ENCODE assay signal across 2 cellular contexts in genomic region chr16:5323742-5324141, GRCh38.
TF ChIP-seq lines count a peak whose summit lies in the region.

No MANE protein-coding gene starts in this region.

TF ChIP-seq in GM23338, 12 proteins besides CTCF, POLR2A, EP300 and RAD21 (continued from another document):
- TF ChIP-seq ZNF462 (CRISPR knock-in tag; IDR thresholded peaks at IDR 0.05) (no peak), EZH2phosphoT487 (IDR thresholded peaks at IDR 0.05; ENCODE audit: unreplicated experiment) (no peak), ETS1 (IDR thresholded peaks at IDR 0.05) (no peak), ZNF331 (CRISPR knock-in tag; IDR thresholded peaks at IDR 0.05; ENCODE audit: low read depth) (no peak), CREB1 (CRISPR knock-in tag; IDR thresholded peaks at IDR 0.05; ENCODE audit: low read depth) (no peak), JUNB (IDR thresholded peaks at IDR 0.05; ENCODE audit: unreplicated experiment) (no peak), REST (IDR thresholded peaks at IDR 0.05; ENCODE audit: unreplicated experiment) (no peak), STAT1 (IDR thresholded peaks at IDR 0.05; ENCODE audit: unreplicated experiment) (no peak), POLR2AphosphoS5 (IDR thresholded peaks at IDR 0.05; ENCODE audit: low read depth) (no peak), ZNF114 (CRISPR knock-in tag; IDR thresholded peaks at IDR 0.05) (no peak), NANOG (IDR thresholded peaks at IDR 0.05; ENCODE audit: borderline replicate concordance) (no peak)
TF ChIP-seq in GM23338: peak in this region for 0.

TF ChIP-seq in H1, 55 proteins besides CTCF, POLR2A, EP300 and RAD21 (continued from another document):
- TF ChIP-seq CHD7 (IDR thresholded peaks at IDR 0.05; ENCODE audit: insufficient replicate concordance, low read length) (no peak), BCL11A (IDR thresholded peaks at IDR 0.05; ENCODE audit: low read depth in 2 of 2, low read length in 2 of 2) (no peak), ZNF274 (IDR thresholded peaks at IDR 0.05; ENCODE audit: borderline replicate concordance, extremely low read depth, low read length) (no peak), TEAD4 (IDR thresholded peaks at IDR 0.05; ENCODE audit: low read depth, low read length) (no peak), POLR2AphosphoS5 (IDR thresholded peaks at IDR 0.05; ENCODE audit: low read depth, low read length) (no peak), ATF2 (IDR thresholded peaks at IDR 0.05; ENCODE audit: low read length) (no peak), USF2 (IDR thresholded peaks at IDR 0.05; ENCODE audit: low read length) (no peak), ASH2L (IDR thresholded peaks at IDR 0.05; ENCODE audit: low read length) (no peak), HDAC6 (IDR thresholded peaks at IDR 0.05; ENCODE audit: low read depth, low read length) (no peak), CEBPB (IDR thresholded peaks at IDR 0.05; ENCODE audit: low read depth, low read length) (no peak), PHF8 (conservative IDR thresholded peaks at IDR 0.05; ENCODE audit: low read depth, low read length) (no peak), CREB1 (IDR thresholded peaks at IDR 0.05) (no peak), CHD2 (IDR thresholded peaks at IDR 0.05; ENCODE audit: low read length) (no peak), RNF2 (IDR thresholded peaks at IDR 0.05; ENCODE audit: borderline replicate concordance, low read depth, low read length, missing control alignments, poor library complexity, severe bottlenecking) (no peak)
